8 cellular contexts compared by ENCODE assay signal in the genomic region with DNA sequence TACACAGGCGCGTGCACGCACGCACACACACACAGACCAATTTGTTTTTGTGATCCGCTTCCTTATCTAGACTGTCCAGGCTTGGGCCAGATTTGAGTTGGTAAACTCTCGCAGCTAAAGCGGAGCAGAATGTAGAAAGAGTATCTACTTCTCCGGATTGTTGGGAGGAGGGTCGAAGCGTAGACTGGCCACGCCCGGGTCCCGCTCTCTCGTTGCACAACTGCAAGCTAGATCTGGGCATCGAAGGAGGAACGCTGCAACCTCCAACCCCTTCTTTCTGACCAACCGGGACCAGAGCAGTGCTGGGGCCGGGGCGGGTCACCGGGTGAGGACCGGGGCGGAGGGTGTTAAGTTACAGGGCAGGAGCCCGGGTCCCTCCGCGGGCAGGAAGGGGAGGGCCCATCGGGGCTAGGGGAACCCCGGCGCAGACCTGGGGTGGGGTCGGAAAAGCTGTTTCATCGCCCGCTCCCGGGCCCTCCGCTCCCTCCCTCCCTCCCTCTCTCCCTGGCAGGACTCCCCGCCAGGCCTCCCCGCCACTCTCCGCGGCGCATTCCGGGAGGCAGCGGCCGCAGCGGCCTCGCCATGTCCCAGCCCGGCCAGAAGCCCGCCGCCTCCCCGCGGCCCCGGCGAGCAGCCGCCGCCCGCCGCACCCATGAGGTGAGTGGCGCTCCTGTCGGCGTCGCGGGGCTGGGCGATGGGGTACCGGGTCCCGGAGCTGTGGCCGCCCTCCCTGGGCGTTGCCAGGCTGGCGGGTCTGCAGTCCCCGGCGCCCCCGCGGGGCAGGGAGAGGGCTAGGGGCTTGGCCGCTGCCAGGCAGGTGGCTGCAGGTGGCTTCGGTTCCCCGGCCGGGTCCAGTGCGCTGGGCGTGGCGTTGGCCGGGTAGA. TPM values are rescaled to one million over a fixed set of nuclear protein-coding genes. Genes with fewer than 3 reads are reported as not detected.
A peak's percentile ranks its signal among the peaks of the same experiment; 100 is the strongest.
DNase-seq lines count a peak whose midpoint lies in the region; ATAC-seq and TF ChIP-seq lines count a peak whose summit lies in the region.

CAST (plus strand) TSS at position 536 of the 884 bp plus-strand sequence; CDS start at position 583, 47 bp downstream.

- 0 to 1% methylated on average over 75 to 77 of the region's 77 CpGs for whole genome bisulfite sequencing in sigmoid colon, 2 donors

- H3K4me2 ChIP-seq in Karpas-422 (ENCODE audit: low read depth, low read length, poor library complexity, severe bottlenecking): peak within 1 kb of the TSS; percentile 95

- H3K36me3 ChIP-seq in ES-I3 (ENCODE audit: insufficient read depth, low read length) (no peaks in the 10 kb centered on the region), Karpas-422 (ENCODE audit: insufficient read depth, low read length) (no peaks in the 10 kb centered on the region), sigmoid colon (no peaks in the 10 kb centered on the region)

- ATAC-seq in GM21825 (IDR thresholded peaks at IDR 0.05; ENCODE audit: unreplicated experiment): peak; percentile 62

- H3K27ac ChIP-seq in Karpas-422 (ENCODE audit: low read length) (peak within 1 kb of the TSS; percentile 91), sigmoid colon (peak within 1 kb of the TSS; percentile 99 to 100 (median 100))

- H4K20me1 ChIP-seq in Karpas-422 (ENCODE audit: insufficient read depth, low read depth, low read length): no peaks in the 10 kb centered on the region; the same call in 1 of the 2 replicates

- H3K79me2 ChIP-seq in Karpas-422 (ENCODE audit: low read length): peaks cover 43% of the 10 kb centered on the region

- peak within 1 kb of the TSS; percentile 94 for H2AFZ ChIP-seq in Karpas-422 (ENCODE audit: low read length)

- peak; percentile 96 for DNase-seq in Karpas-422
- DNase-seq in T-helper 9 cell: peak; percentile 72
- DNase-seq in astrocyte of the cerebellum (ENCODE audit: low read depth): peak; percentile 58
- DNase-seq in hypothalamus (lab: John Stamatoyannopoulos, UW): peak in 49 of 51 donors; percentile 12 to 74 (median 44)
- DNase-seq in sigmoid colon: peak; percentile 98
- no peak for DNase-seq in NCI-H1092 (lab: John Stamatoyannopoulos, UW)

- peak; percentile 41 to 56 for TF ChIP-seq POLR2A in sigmoid colon (IDR thresholded peaks at IDR 0.05)

- H3K27me3 ChIP-seq in Karpas-422 (ENCODE audit: low read length) (no peaks in the 10 kb centered on the region), sigmoid colon (no peaks in the 10 kb centered on the region)

- intact Hi-C loops in sigmoid colon (cut with DNase I): loop anchor here (2.0 to 5.0 kb wide), 7 partner anchors 41 to 700 kb away; partner anchors contain the start of genes ELL2, ERAP1 and RIOK2

- H3K4me1 ChIP-seq in ES-I3 (ENCODE audit: insufficient read depth, low read length): 0 out of 2 replicates have a peak, but pooled peaks cover 6% of the 10 kb centered on the region
- H3K4me1 ChIP-seq in Karpas-422 (ENCODE audit: low read length): peaks cover 31% of the 10 kb centered on the region
- H3K4me1 ChIP-seq in sigmoid colon: peaks cover 0 to 42% (median 18%) of the 10 kb centered on the region in 4 donors

- no peak for TF ChIP-seq CTCF in astrocyte of the cerebellum (IDR thresholded peaks at IDR 0.05; ENCODE audit: low read depth, low read length, missing control alignments)
- TF ChIP-seq CTCF in sigmoid colon (IDR thresholded peaks at IDR 0.05): no peak

- H3K9ac ChIP-seq in ES-I3 (ENCODE audit: low read depth, low read length) (peak within 1 kb of the TSS; percentile 71), Karpas-422 (ENCODE audit: low read length) (peak within 1 kb of the TSS; percentile 80)

- H3K4me3 ChIP-seq in Karpas-422 (ENCODE audit: low read length) (peak within 1 kb of the TSS; percentile 89), astrocyte of the cerebellum (ENCODE audit: low read depth, low read length) (peak within 1 kb of the TSS; percentile 93), sigmoid colon (peak within 1 kb of the TSS; percentile 92 to 98 (median 94))

- in situ Hi-C loops in astrocyte of the cerebellum (cut with HindIII; ENCODE audit: low sequenced_read_pairs): no loop called here

- TF ChIP-seq EP300 in sigmoid colon (IDR thresholded peaks at IDR 0.05): peak in 1 of 4 donors; percentile 24

- H3K9me2 ChIP-seq in Karpas-422 (replicated peaks; ENCODE audit: insufficient read depth, low read length): no peaks in the 10 kb centered on the region

- H3K9me3 ChIP-seq in ES-I3 (ENCODE audit: control insufficient read depth, insufficient read depth, low read length) (no peaks in the 10 kb centered on the region), Karpas-422 (ENCODE audit: low read length) (no peaks in the 10 kb centered on the region), sigmoid colon (no peaks in the 10 kb centered on the region)

RNA-seq across cellular contexts. Expression of gene CAST, which starts in this region (rescaled TPM):
- total RNA-seq in Karpas-422 (2014; rRNA removed; shearing (Covaris generic); ENCODE audit: low replicate concordance): 51.3 and 68.2 TPM in 2 replicates
- total RNA-seq in sigmoid colon: 100 to 1,000 TPM; 225 to 348 (median 247) TPM
- 100 to 1,000 TPM; 138 to 151 (median 147) TPM for polyA plus RNA-seq in sigmoid colon
